13 cellular contexts compared by ENCODE assay signal in the genomic region with DNA sequence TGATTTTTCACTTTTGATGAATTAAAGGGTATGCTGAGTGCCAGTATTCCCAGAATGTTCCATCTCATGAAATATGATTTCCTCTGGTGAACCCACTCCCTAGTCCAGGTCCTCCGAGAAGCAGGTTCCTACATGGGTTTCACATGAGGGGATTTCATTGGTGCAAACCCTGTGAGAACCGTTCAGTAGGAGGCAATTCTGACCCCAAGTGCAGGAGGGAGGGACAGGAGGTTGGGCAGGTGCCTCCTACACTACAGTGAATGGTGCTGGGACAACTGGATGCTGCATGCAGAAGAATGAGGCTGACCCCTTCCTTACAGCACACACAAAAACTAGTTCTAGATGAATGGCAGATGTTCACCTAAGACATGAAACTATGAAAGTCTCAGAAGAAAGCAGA. TPM values are rescaled to one million over a fixed set of nuclear protein-coding genes. Genes with fewer than 3 reads are reported as not detected.
DNase-seq lines count a peak whose midpoint lies in the region; ATAC-seq and TF ChIP-seq lines count a peak whose summit lies in the region.
"Had no signal": no experiment of that assay in that cellular context is flagged by ENCODE, and none has a peak within 500 bp of the region (broad histone marks: within the 10 kb centered on the region; RNA-seq: fewer than 3 reads in every experiment).

No MANE protein-coding gene starts in this region.

- peak overlapping the region; percentile 28 for H3K4me3 Mint-ChIP-seq in natural killer cell
- H3K4me3 Mint-ChIP-seq in natural killer cell treated with Interleukin-12 subunit alpha and Interleukin-12 subunit beta and Interleukin-15 and Interleukin-18, amount 100 ng/mL, for 72 hours = no peak overlapping the region
- H3K4me3 Mint-ChIP-seq: GM23338 had no signal

- no peaks in the 10 kb centered on the region for H3K36me3 Mint-ChIP-seq in natural killer cell
- no peaks in the 10 kb centered on the region for H3K36me3 Mint-ChIP-seq in natural killer cell treated with Interleukin-12 subunit alpha and Interleukin-12 subunit beta and Interleukin-15 and Interleukin-18, amount 100 ng/mL, for 72 hours
- H3K36me3 Mint-ChIP-seq: CD4-positive, CD25-positive, alpha-beta regulatory T cell had no signal

- no peaks in the 10 kb centered on the region for H3K9me3 Mint-ChIP-seq in natural killer cell
- no peaks in the 10 kb centered on the region for H3K9me3 Mint-ChIP-seq in natural killer cell treated with Interleukin-12 subunit alpha and Interleukin-12 subunit beta and Interleukin-15 and Interleukin-18, amount 100 ng/mL, for 72 hours

- intact Hi-C loops in natural killer cell (cut with micrococcal nuclease) = loop anchor here (10.0 kb wide), 2 partner anchors 192 to 878 kb away; partner anchors contain the start of genes NUP43 and PCMT1

- peak overlapping the region in 1 of 2 donors; percentile 37 for H3K27ac Mint-ChIP-seq in natural killer cell
- H3K27ac Mint-ChIP-seq in natural killer cell treated with Interleukin-12 subunit alpha and Interleukin-12 subunit beta and Interleukin-15 and Interleukin-18, amount 100 ng/mL, for 72 hours = no peak overlapping the region
- H3K27ac Mint-ChIP-seq: CD4-positive, CD25-positive, alpha-beta regulatory T cell; GM23338 had no signal

- H3K4me1 Mint-ChIP-seq in natural killer cell = peaks cover 12 to 25% of the 10 kb centered on the region in 2 donors
- peaks cover 18 to 19% of the 10 kb centered on the region in 2 donors for H3K4me1 Mint-ChIP-seq in natural killer cell treated with Interleukin-12 subunit alpha and Interleukin-12 subunit beta and Interleukin-15 and Interleukin-18, amount 100 ng/mL, for 72 hours (ENCODE audit: low read depth in 2 of 2)

- no peak for ATAC-seq in natural killer cell
- no peak for ATAC-seq in natural killer cell treated with Interleukin-12 subunit alpha and Interleukin-12 subunit beta and Interleukin-15 and Interleukin-18, amount 100 ng/mL, for 72 hours
- ATAC-seq: GM12878, GM23338 had no signal

- DNase-seq in activated CD8-positive, alpha-beta memory T cell treated with anti-CD3 and anti-CD28 coated beads for 24 hours = peak; percentile 56
- no peak for DNase-seq in activated CD8-positive, alpha-beta memory T cell treated with anti-CD3 and anti-CD28 coated beads, Interleukin-2, amount 50 U/mL, for 48 hours
- DNase-seq in natural killer cell (no peak), islet precursor cell (peak; percentile 20), DMS153 treated with DMSO at 0.1 percent for 48 hours (lab: John Stamatoyannopoulos, UW; ENCODE audit: unreplicated experiment) (no peak), GM10266 (ENCODE audit: extremely low spot score) (no peak)
- no peak for DNase-seq in natural killer cell treated with Interleukin-12 subunit alpha and Interleukin-12 subunit beta and Interleukin-15 and Interleukin-18, amount 100 ng/mL, for 72 hours (ENCODE audit: low spot score)
- DNase-seq: 8988T; AML-193; CD4-positive, CD25-positive, alpha-beta regulatory T cell; H7 had no signal

- H3K27me3 Mint-ChIP-seq in natural killer cell (ENCODE audit: low read depth in 2 of 2) = peaks cover 69 to 85% of the 10 kb centered on the region in 2 donors
- peaks cover 63 to 77% of the 10 kb centered on the region in 2 donors for H3K27me3 Mint-ChIP-seq in natural killer cell treated with Interleukin-12 subunit alpha and Interleukin-12 subunit beta and Interleukin-15 and Interleukin-18, amount 100 ng/mL, for 72 hours

- TF ChIP-seq CTCF in natural killer cell (IDR thresholded peaks at IDR 0.05) (no peak), GM10266 (IDR thresholded peaks at IDR 0.05; ENCODE audit: control insufficient read depth, insufficient read depth, low read depth, missing control alignments) (no peak)

RNA-seq across cellular contexts. Expression of gene ULBP2, which starts 5.1 kb away (rescaled TPM):
- 1 to 10 TPM in 2 of 3 donors, under 1 TPM in 1; 0.98 to 2.4 (median 2.4) TPM for total RNA-seq in natural killer cell
- 1 to 10 TPM in 1 of 2 donors, under 1 TPM in 1; 0.98 to 4.0 TPM for total RNA-seq in natural killer cell treated with Interleukin-12 subunit alpha and Interleukin-12 subunit beta and Interleukin-15 and Interleukin-18, amount 100 ng/mL, for 72 hours
- total RNA-seq: GM23338, H7 had no signal

RNA-seq across cellular contexts. Expression of gene RAET1G, which starts 13.8 kb away (rescaled TPM):
- under 1 TPM in 1 of 3 donors, not detected in 2; 0.43 TPM for total RNA-seq in natural killer cell
- total RNA-seq in natural killer cell treated with Interleukin-12 subunit alpha and Interleukin-12 subunit beta and Interleukin-15 and Interleukin-18, amount 100 ng/mL, for 72 hours = under 1 TPM in 1 of 2 donors, not detected in 1; 0.43 TPM
- total RNA-seq: GM12878, GM23338, H7 had no signal

RNA-seq across cellular contexts. Expression of gene ULBP1, which starts 27.0 kb away (rescaled TPM):
- total RNA-seq in natural killer cell = under 1 TPM in 2 of 3 donors, not detected in 1; 0.18 to 0.23 TPM
- total RNA-seq in natural killer cell treated with Interleukin-12 subunit alpha and Interleukin-12 subunit beta and Interleukin-15 and Interleukin-18, amount 100 ng/mL, for 72 hours = 1 to 10 TPM in 1 of 2 donors, under 1 TPM in 1; 0.31 to 1.5 TPM
- total RNA-seq: GM12878 had no signal

RNA-seq across cellular contexts. Expression of gene RAET1E, which starts 38.8 kb away (rescaled TPM):
- not detected for total RNA-seq in natural killer cell
- total RNA-seq in natural killer cell treated with Interleukin-12 subunit alpha and Interleukin-12 subunit beta and Interleukin-15 and Interleukin-18, amount 100 ng/mL, for 72 hours = not detected
- total RNA-seq: CD4-positive, CD25-positive, alpha-beta regulatory T cell; GM12878; GM23338; H7 had no signal

Comparison
In these comparisons a context has a peak if more than half of its experiments do, and no peak if none do; other contexts are left out.
1. DNase-seq: peak in activated CD8-positive, alpha-beta memory T cell treated with anti-CD3 and anti-CD28 coated beads for 24 hours (single experiment) and islet precursor cell (single experiment); none in activated CD8-positive, alpha-beta memory T cell treated with anti-CD3 and anti-CD28 coated beads, Interleukin-2, amount 50 U/mL, for 48 hours (single experiment), natural killer cell (single experiment), natural killer cell treated with Interleukin-12 subunit alpha and Interleukin-12 subunit beta and Interleukin-15 and Interleukin-18, amount 100 ng/mL, for 72 hours (single experiment), DMS153 treated with DMSO at 0.1 percent for 48 hours (single experiment) and GM10266 (single experiment).